In the genomic region with DNA sequence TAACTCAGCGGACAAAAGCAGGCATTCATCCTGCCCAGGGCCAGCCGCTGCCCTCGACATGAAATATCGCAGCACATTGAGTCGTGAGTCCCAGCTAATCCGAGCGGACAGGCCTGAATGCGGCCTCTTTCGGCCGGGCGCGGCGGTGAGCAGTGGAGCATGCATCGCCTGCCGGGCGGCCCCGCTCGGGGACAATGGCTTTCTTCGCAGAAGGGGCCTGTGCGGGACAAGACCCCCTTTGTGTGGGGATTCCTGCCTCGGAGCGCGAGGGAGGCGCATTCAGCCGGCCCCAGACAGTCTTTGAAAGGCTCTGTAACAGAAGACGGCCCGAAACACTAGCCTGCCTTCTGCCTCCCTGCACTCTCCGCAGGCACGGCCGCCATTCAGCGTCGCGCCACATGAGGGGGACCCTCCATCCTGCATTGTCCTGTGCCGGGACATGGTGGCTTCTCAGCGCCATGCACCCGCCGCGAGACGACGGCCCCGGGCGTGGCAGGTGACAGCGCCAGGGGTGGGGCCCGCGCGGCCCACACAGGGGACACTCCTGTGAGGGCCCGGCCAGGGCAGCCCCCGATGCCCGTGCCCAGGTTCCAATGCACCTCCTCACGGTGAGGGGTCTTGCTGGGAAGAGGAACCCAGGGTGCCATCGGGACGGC, we compare ENCODE assay signal across 14 cellular contexts. TPM values are rescaled to one million over a fixed set of nuclear protein-coding genes. Genes with fewer than 3 reads are reported as not detected.
DNase-seq lines count a peak whose midpoint lies in the region; ATAC-seq and TF ChIP-seq lines count a peak whose summit lies in the region.
"Had no signal": no experiment of that assay in that cellular context is flagged by ENCODE, and none has a peak within 500 bp of the region (broad histone marks: within the 10 kb centered on the region; RNA-seq: fewer than 3 reads in every experiment).

No MANE protein-coding gene starts in this region.

- 79 to 87% methylated on average over 49 to 52 of the region's 52 CpGs for WGBS in mesodermal cell (ENCODE audit: insufficient coverage in 2 of 2), 2 experiments
- 93% methylated on average over 52 of the region's 52 CpGs for WGBS in sigmoid colon, 2 donors
- WGBS in prostate gland = 82% methylated on average over 52 of the region's 52 CpGs

- TF ChIP-seq EP300 in sigmoid colon (IDR thresholded peaks at IDR 0.05) = no peak

- no peak overlapping the region for H3K27ac Mint-ChIP-seq in WTC11
- no peak overlapping the region for H3K27ac Mint-ChIP-seq in activated T-helper 17 cell treated with anti-CD3 and anti-CD28 coated beads, Interleukin-2, amount 50 U/mL, for 72 hours
- H3K27ac Mint-ChIP-seq: memory B cell had no signal

- DNase-seq in WTC11 (ENCODE audit: low spot score) (peak; percentile 26), coronary artery (ENCODE audit: low spot score) (peak; percentile 53), sigmoid colon (peak; percentile 51), prostate gland (ENCODE audit: low spot score) (no peak)
- DNase-seq: activated naive CD4-positive, alpha-beta T cell; NCI-H1092; stimulated activated CD4-positive, alpha-beta T cell treated with anti-CD3 and anti-CD28 coated beads, Interleukin-4, amount 100 ng/mL, for 1 hour had no signal

- H3K4me1 ChIP-seq in mesodermal cell (ENCODE audit: control insufficient read depth, insufficient read depth, low read length, poor library complexity, severe bottlenecking) (no peaks in the 10 kb centered on the region), sigmoid colon (peaks cover 0 to 7% (median 0%) of the 10 kb centered on the region in 4 donors), prostate gland (replicated peaks) (no peaks in the 10 kb centered on the region)
- H3K4me1 ChIP-seq: SJSA1 had no signal

- CTCF ChIA-PET in WTC11 (lab: Charles Lee) = interaction anchor here (0.6 to 1.6 kb wide), 4 partner anchors 46 to 342 kb away, joined by 3 to 5 read pairs (median 3); partner anchors contain the start of gene NRARP

- H3K9me3 ChIP-seq in mesodermal cell (ENCODE audit: control insufficient read depth, low read length) (peaks cover 6% of the 10 kb centered on the region), sigmoid colon (no peaks in the 10 kb centered on the region), prostate gland (no peaks in the 10 kb centered on the region)
- H3K9me3 ChIP-seq: SJSA1 had no signal

- H3K36me3 ChIP-seq in mesodermal cell (ENCODE audit: control insufficient read depth, insufficient read depth, low read length) (no peaks in the 10 kb centered on the region), sigmoid colon (peaks cover 0 to 32% (median 2%) of the 10 kb centered on the region in 4 donors), prostate gland (no peaks in the 10 kb centered on the region)
- H3K36me3 ChIP-seq: SJSA1 had no signal

- H3K27me3 ChIP-seq in sigmoid colon (no peaks in the 10 kb centered on the region), prostate gland (replicated peaks; ENCODE audit: insufficient read depth) (no peaks in the 10 kb centered on the region)
- H3K27me3 ChIP-seq: SJSA1 had no signal

- TF ChIP-seq POLR2A in sigmoid colon (IDR thresholded peaks at IDR 0.05) = no peak
- TF ChIP-seq POLR2A in prostate gland (IDR thresholded peaks at IDR 0.05) = no peak

- no peak overlapping the region for H3K4me3 Mint-ChIP-seq in WTC11
- H3K4me3 Mint-ChIP-seq in activated T-helper 17 cell treated with anti-CD3 and anti-CD28 coated beads, Interleukin-2, amount 50 U/mL, for 72 hours = no peak overlapping the region
- H3K4me3 Mint-ChIP-seq: memory B cell had no signal

- peaks cover 5% of the 10 kb centered on the region; the same call in 1 of the 2 replicates for H3K27me3 Mint-ChIP-seq in WTC11 (ENCODE audit: low read depth)
- H3K27me3 Mint-ChIP-seq in activated T-helper 17 cell treated with anti-CD3 and anti-CD28 coated beads, Interleukin-2, amount 50 U/mL, for 72 hours = no peaks in the 10 kb centered on the region
- H3K27me3 Mint-ChIP-seq: memory B cell had no signal

- H3K4me1 Mint-ChIP-seq in WTC11 = no peaks in the 10 kb centered on the region
- H3K4me1 Mint-ChIP-seq in activated T-helper 17 cell treated with anti-CD3 and anti-CD28 coated beads, Interleukin-2, amount 50 U/mL, for 72 hours = no peaks in the 10 kb centered on the region
- H3K4me1 Mint-ChIP-seq: memory B cell had no signal

- intact Hi-C loops in sigmoid colon (cut with DNase I) (no loop called here), prostate gland (cut with DNase I) (no loop called here)

- 0 out of 2 replicates have a peak, but pooled peaks cover 4% of the 10 kb centered on the region for H3K9me3 Mint-ChIP-seq in WTC11
- H3K9me3 Mint-ChIP-seq in activated T-helper 17 cell treated with anti-CD3 and anti-CD28 coated beads, Interleukin-2, amount 50 U/mL, for 72 hours = no peaks in the 10 kb centered on the region
- H3K9me3 Mint-ChIP-seq: memory B cell had no signal

- ATAC-seq in WTC11 (peak; percentile 41), HG03159 (IDR thresholded peaks at IDR 0.05; ENCODE audit: unreplicated experiment) (no peak)
- ATAC-seq in activated T-helper 17 cell treated with anti-CD3 and anti-CD28 coated beads, Interleukin-2, amount 50 U/mL, for 72 hours (replicated peaks) = no peak
- ATAC-seq: GM12878 had no signal

- 0 out of 2 replicates have a peak, but pooled peaks cover 3% of the 10 kb centered on the region for H3K36me3 Mint-ChIP-seq in WTC11
- H3K36me3 Mint-ChIP-seq in activated T-helper 17 cell treated with anti-CD3 and anti-CD28 coated beads, Interleukin-2, amount 50 U/mL, for 72 hours (ENCODE audit: low read depth) = no peaks in the 10 kb centered on the region

- POLR2A ChIA-PET in WTC11 (lab: Charles Lee) = no interaction called here

- no peak for TF ChIP-seq CTCF in WTC11 (IDR thresholded peaks at IDR 0.05)
- no peak for TF ChIP-seq CTCF in coronary artery (IDR thresholded peaks at IDR 0.05)
- no peak for TF ChIP-seq CTCF in sigmoid colon (IDR thresholded peaks at IDR 0.05)
- no peak for TF ChIP-seq CTCF in prostate gland (IDR thresholded peaks at IDR 0.05)

- no peak overlapping the region for H3K4me3 ChIP-seq in coronary artery
- no peak overlapping the region for H3K4me3 ChIP-seq in mesodermal cell (ENCODE audit: extremely low read depth, insufficient read depth, low read length, poor library complexity, severe bottlenecking)
- H3K4me3 ChIP-seq in sigmoid colon = no peak overlapping the region
- no peak overlapping the region for H3K4me3 ChIP-seq in prostate gland
- H3K4me3 ChIP-seq: GM12878, SJSA1 had no signal

- no peak overlapping the region for H3K27ac ChIP-seq in coronary artery
- H3K27ac ChIP-seq in mesodermal cell (ENCODE audit: low read depth, low read length, severe bottlenecking) = peak overlapping the region; percentile 62
- H3K27ac ChIP-seq in sigmoid colon = no peak overlapping the region
- H3K27ac ChIP-seq in prostate gland = no peak overlapping the region
- H3K27ac ChIP-seq: C4-2B, SJSA1 had no signal

TF ChIP-seq in WTC11, 78 proteins besides CTCF, POLR2A, EP300 and RAD21 (continues in another document):
- TF ChIP-seq TCF7 (CRISPR knock-in tag; IDR thresholded peaks at IDR 0.05; ENCODE audit: low read depth) = no peak
- TF ChIP-seq ETV6 (CRISPR knock-in tag; IDR thresholded peaks at IDR 0.05) = no peak
- TF ChIP-seq, protein P1, sequence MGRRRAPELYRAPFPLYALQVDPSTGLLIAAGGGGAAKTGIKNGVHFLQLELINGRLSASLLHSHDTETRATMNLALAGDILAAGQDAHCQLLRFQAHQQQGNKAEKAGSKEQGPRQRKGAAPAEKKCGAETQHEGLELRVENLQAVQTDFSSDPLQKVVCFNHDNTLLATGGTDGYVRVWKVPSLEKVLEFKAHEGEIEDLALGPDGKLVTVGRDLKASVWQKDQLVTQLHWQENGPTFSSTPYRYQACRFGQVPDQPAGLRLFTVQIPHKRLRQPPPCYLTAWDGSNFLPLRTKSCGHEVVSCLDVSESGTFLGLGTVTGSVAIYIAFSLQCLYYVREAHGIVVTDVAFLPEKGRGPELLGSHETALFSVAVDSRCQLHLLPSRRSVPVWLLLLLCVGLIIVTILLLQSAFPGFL (CRISPR knock-in tag; IDR thresholded peaks at IDR 0.05; ENCODE audit: borderline replicate concordance) = no peak
- no peak for TF ChIP-seq SMAD4 (CRISPR knock-in tag; IDR thresholded peaks at IDR 0.05)
- no peak for TF ChIP-seq ZNF512 (CRISPR knock-in tag; IDR thresholded peaks at IDR 0.05; ENCODE audit: borderline replicate concordance)
- TF ChIP-seq GABPB1 (CRISPR knock-in tag; IDR thresholded peaks at IDR 0.05) = no peak
- TF ChIP-seq ZNF138 (CRISPR knock-in tag; conservative IDR thresholded peaks at IDR 0.05) = no peak

RNA-seq across cellular contexts. Expression of gene EXD3, which starts 52.0 kb away (rescaled TPM):
- 20.4 to 23.1 TPM (median 21.2 TPM) in 3 replicates for total RNA-seq in WTC11 (2021)
- polyA plus RNA-seq in mesodermal cell (2013, experiment 1 of 2) = 21.2 TPM
- 15.2 TPM for polyA plus RNA-seq in mesodermal cell (2013, experiment 2 of 2)
- total RNA-seq in sigmoid colon = 10 to 100 TPM in 2 of 4 donors, 1 to 10 TPM in 2; 8.9 to 25.5 (median 11.8) TPM
- 10 to 100 TPM; 18.0 to 29.7 (median 26.6) TPM for polyA plus RNA-seq in sigmoid colon
- 10 to 100 TPM; 32.6 to 44.8 TPM for total RNA-seq in prostate gland
- total RNA-seq in activated T-helper 17 cell treated with anti-CD3 and anti-CD28 coated beads, Interleukin-2, amount 50 U/mL, for 72 hours = 1 to 10 TPM; 8.8 to 10.0 TPM

RNA-seq across cellular contexts. Expression of gene NOXA1, which starts 52.2 kb away (rescaled TPM):
- total RNA-seq in WTC11 (2021) (2.9 to 5.9 TPM (median 4.8 TPM) in 3 replicates), sigmoid colon (1 to 10 TPM; 1.4 to 3.3 (median 2.9) TPM), prostate gland (10 to 100 TPM in 1 of 2 donors, 1 to 10 TPM in 1; 7.5 to 17.1 TPM)
- 0.85 TPM for polyA plus RNA-seq in mesodermal cell (2013, experiment 1 of 2)
- 0.40 TPM for polyA plus RNA-seq in mesodermal cell (2013, experiment 2 of 2)
- 10 to 100 TPM; 15.0 to 16.4 (median 15.4) TPM for polyA plus RNA-seq in sigmoid colon
- total RNA-seq in activated T-helper 17 cell treated with anti-CD3 and anti-CD28 coated beads, Interleukin-2, amount 50 U/mL, for 72 hours = under 1 TPM; 0.39 to 0.58 TPM
- total RNA-seq: GM12878, SJSA1 had no signal
